Comparison of ENCODE assay signal across 20 cellular contexts in the genomic region with DNA sequence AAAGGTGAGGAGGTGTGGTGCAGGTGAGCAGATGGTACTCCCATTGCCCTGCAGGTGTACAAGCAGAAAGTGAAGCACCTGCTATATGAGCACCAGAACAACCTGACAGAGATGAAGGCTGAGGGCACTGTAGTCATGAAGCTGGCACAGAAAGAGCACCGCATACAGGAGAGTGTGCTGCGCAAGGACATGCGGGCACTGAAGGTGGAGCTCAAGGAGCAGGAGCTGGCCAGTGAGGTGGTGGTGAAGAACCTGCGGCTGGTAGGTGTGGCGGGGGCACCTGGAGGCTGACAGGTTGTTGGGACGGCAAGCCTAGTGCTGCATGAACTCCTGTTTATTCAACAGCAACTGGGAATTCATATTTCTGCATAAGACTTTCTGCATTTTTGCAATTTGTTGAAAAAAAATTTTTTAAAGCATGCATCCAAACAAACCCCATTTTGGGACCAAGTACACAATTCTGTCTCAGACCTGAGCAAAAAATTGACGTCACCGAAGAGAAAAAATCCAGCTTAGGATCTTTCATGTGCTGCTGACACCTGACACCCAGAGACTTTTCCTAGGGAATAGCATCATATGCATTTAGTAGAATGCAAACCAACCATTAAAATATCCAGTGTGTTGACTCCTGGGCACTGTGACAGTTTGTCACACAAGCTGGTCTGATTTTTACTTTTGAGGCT. TPM values are rescaled to one million over a fixed set of nuclear protein-coding genes. Genes with fewer than 3 reads are reported as not detected.
DNase-seq lines count a peak whose midpoint lies in the region; ATAC-seq and TF ChIP-seq lines count a peak whose summit lies in the region.
"Had no signal": no experiment of that assay in that cellular context is flagged by ENCODE, and none has a peak within 500 bp of the region (broad histone marks: within the 10 kb centered on the region; RNA-seq: fewer than 3 reads in every experiment).

No MANE protein-coding gene starts in this region.

- H3K4me3 ChIP-seq in choroid plexus epithelial cell (ENCODE audit: low read depth, low read length), result no peak overlapping the region
- H3K4me3 ChIP-seq in neuronal stem cell (ENCODE audit: low read length in 2 of 2), result peak overlapping the region in 1 of 2 donors; percentile 55
- H3K4me3 ChIP-seq in Peyer's patch, result no peak overlapping the region
- H3K4me3 ChIP-seq: left ventricle myocardium inferior, psoas muscle, thyroid gland had no signal

- no peak overlapping the region for H4K91ac ChIP-seq in neuronal stem cell (ENCODE audit: low read depth, low read length, poor library complexity)

- no CpG with 5 or more reads among the region's 8 CpGs for WGBS in neuronal stem cell (ENCODE audit: extremely low coverage in 2 of 2, insufficient read length in 2 of 2, insufficient replicate concordance in 1 of 2), 2 donors

- peaks cover 0 to 1% (median 0%) of the 10 kb centered on the region in 9 donors for H3K9me3 Mint-ChIP-seq in naive thymus-derived CD8-positive, alpha-beta T cell
- H3K9me3 Mint-ChIP-seq: CD8-positive, alpha-beta memory T cell had no signal

- H3K23ac ChIP-seq in neuronal stem cell (ENCODE audit: low read depth, low read length, poor library complexity), result peak overlapping the region; percentile 70

- no peak overlapping the region for H3K27ac ChIP-seq in neuronal stem cell (replicated peaks; ENCODE audit: low read length)
- H3K27ac ChIP-seq in Peyer's patch, result no peak overlapping the region
- H3K27ac ChIP-seq: 22Rv1, epithelial cell of prostate, left ventricle myocardium inferior, psoas muscle, thyroid gland had no signal

- H3K4ac ChIP-seq in neuronal stem cell (ENCODE audit: low read length), result no peak overlapping the region

- H3K36me3 ChIP-seq in neuronal stem cell (replicated peaks in 1 of 2; ENCODE audit: control insufficient read depth in 2 of 2, insufficient read depth in 2 of 2, low read length in 2 of 2) (peaks cover 0 to 11% of the 10 kb centered on the region in 2 donors), Peyer's patch (peaks cover 0 to 50% (median 0%) of the 10 kb centered on the region in 3 donors)

- no peak overlapping the region for H2BK5ac ChIP-seq in neuronal stem cell (ENCODE audit: low read length)

- H3K9ac ChIP-seq in neuronal stem cell (ENCODE audit: low read depth, low read length, poor library complexity), result no peak overlapping the region

- peaks cover 0 to 13% of the 10 kb centered on the region in 2 donors for H3K9me3 ChIP-seq in neuronal stem cell (replicated peaks in 1 of 2; ENCODE audit: control insufficient read depth in 2 of 2, insufficient read depth in 1 of 2, low read depth in 1 of 2, low read length in 2 of 2)
- no peaks in the 10 kb centered on the region for H3K9me3 ChIP-seq in Peyer's patch
- H3K9me3 ChIP-seq: left ventricle myocardium inferior, psoas muscle, thyroid gland had no signal

- POLR2A ChIA-PET in naive thymus-derived CD8-positive, alpha-beta T cell (lab: Charles Lee), result no interaction called here

- H3K36me3 Mint-ChIP-seq in naive thymus-derived CD8-positive, alpha-beta T cell, result peaks cover 7 to 40% (median 14%) of the 10 kb centered on the region in 3 donors

- H2AK5ac ChIP-seq in neuronal stem cell (ENCODE audit: low read depth, low read length), result no peak overlapping the region

- H3K27me3 ChIP-seq in neuronal stem cell (ENCODE audit: control insufficient read depth in 3 of 3, insufficient read depth in 3 of 3, low read depth in 1 of 3, low read length in 3 of 3) (peaks cover 0 to 6% (median 0%) of the 10 kb centered on the region in 3 experiments), Peyer's patch (no peaks in the 10 kb centered on the region)
- H3K27me3 ChIP-seq: thyroid gland had no signal

- no peak for ATAC-seq in GM19324 (IDR thresholded peaks at IDR 0.05; ENCODE audit: low FRiP score, unreplicated experiment)
- no peak for ATAC-seq in naive thymus-derived CD8-positive, alpha-beta T cell

- TF ChIP-seq CTCF in choroid plexus epithelial cell (conservative IDR thresholded peaks at IDR 0.05; ENCODE audit: low read depth, low read length) (no peak), Peyer's patch (IDR thresholded peaks at IDR 0.05) (no peak)

- DNase-seq in DMS 273 (lab: John Stamatoyannopoulos, UW; ENCODE audit: unreplicated experiment) (peak; percentile 49), DMS 273 treated with DMSO at 0.1 percent for 48 hours (lab: John Stamatoyannopoulos, UW) (no peak), RPMI7951 (ENCODE audit: low read depth) (peak; percentile 67), choroid plexus epithelial cell (ENCODE audit: low read depth) (peak; percentile 29), neuronal stem cell (ENCODE audit: low spot score) (no peak), Peyer's patch (no peak)
- DNase-seq in naive thymus-derived CD8-positive, alpha-beta T cell, result no peak
- DNase-seq: activated naive CD4-positive, alpha-beta T cell treated with anti-CD3 and anti-CD28 coated beads for 36 hours; CD8-positive, alpha-beta memory T cell; Kasumi-1; left ventricle myocardium inferior; NCI-H187; psoas muscle; stimulated activated CD4-positive, alpha-beta T cell treated with anti-CD3 and anti-CD28 coated beads, Interleukin-15, amount 100 ng/mL, for 24 hours; T1000; thyroid gland had no signal

- H2BK120ac ChIP-seq in neuronal stem cell (ENCODE audit: low read depth, low read length), result no peak overlapping the region

- H3K4me1 ChIP-seq in neuronal stem cell (ENCODE audit: control insufficient read depth in 2 of 2, insufficient read depth in 1 of 2, low read depth in 1 of 2, low read length in 2 of 2) (peaks cover 0 to 3% of the 10 kb centered on the region in 2 donors), Peyer's patch (no peaks in the 10 kb centered on the region)
- H3K4me1 ChIP-seq: left ventricle myocardium inferior, psoas muscle, thyroid gland had no signal

- peak overlapping the region; percentile 70 for H4K8ac ChIP-seq in neuronal stem cell (ENCODE audit: low read depth, low read length)

- H2BK15ac ChIP-seq in neuronal stem cell (ENCODE audit: low read length), result no peak overlapping the region

- H3K18ac ChIP-seq in neuronal stem cell (ENCODE audit: low read length), result no peak overlapping the region

- no peak overlapping the region for H3K4me2 ChIP-seq in neuronal stem cell (ENCODE audit: insufficient read depth, low read length, poor library complexity, severe bottlenecking)

- no peaks in the 10 kb centered on the region for H3K27me3 Mint-ChIP-seq in naive thymus-derived CD8-positive, alpha-beta T cell

- no peak for TF ChIP-seq POLR2A in Peyer's patch (IDR thresholded peaks at IDR 0.05)

- H2BK12ac ChIP-seq in neuronal stem cell (ENCODE audit: low read length), result no peak overlapping the region

- no peak overlapping the region for H3K4me3 Mint-ChIP-seq in naive thymus-derived CD8-positive, alpha-beta T cell
- H3K4me3 Mint-ChIP-seq: activated naive CD4-positive, alpha-beta T cell treated with anti-CD3 and anti-CD28 coated beads for 36 hours; CD8-positive, alpha-beta memory T cell had no signal

- H3K14ac ChIP-seq in neuronal stem cell (ENCODE audit: low read length), result peak overlapping the region; percentile 78

- H3K4me1 Mint-ChIP-seq in naive thymus-derived CD8-positive, alpha-beta T cell, result peaks cover 0 to 7% (median 3%) of the 10 kb centered on the region in 4 donors

- H3K27ac Mint-ChIP-seq in naive thymus-derived CD8-positive, alpha-beta T cell, result peak overlapping the region in 2 of 10 donors; percentile 33 to 51
- H3K27ac Mint-ChIP-seq: activated naive CD4-positive, alpha-beta T cell treated with anti-CD3 and anti-CD28 coated beads for 36 hours had no signal

- no peak overlapping the region for H2AFZ ChIP-seq in neuronal stem cell (ENCODE audit: low read length)

- no peaks in the 10 kb centered on the region for H3K79me1 ChIP-seq in neuronal stem cell (ENCODE audit: low read depth, low read length)

RNA-seq across cellular contexts. Expression of a gene that starts 13.5 kb away (rescaled TPM):
- 7.7 TPM in 2 replicates for total RNA-seq in RPMI7951 (2014; rRNA removed; shearing (Covaris generic))
- 35.6 TPM for polyA plus RNA-seq in neuronal stem cell (2013, experiment 1 of 2)
- polyA plus RNA-seq in neuronal stem cell (2013, experiment 2 of 2), result 34.0 TPM
- total RNA-seq in Peyer's patch, result 10 to 100 TPM in 1 of 4 donors, 1 to 10 TPM in 3; 1.9 to 12.3 (median 6.1) TPM
- under 1 TPM; 0.57 to 0.99 TPM for total RNA-seq in naive thymus-derived CD8-positive, alpha-beta T cell
- polyA plus RNA-seq in naive thymus-derived CD8-positive, alpha-beta T cell, result 1 to 10 TPM; 2.8 to 3.5 (median 3.3) TPM

RNA-seq across cellular contexts. Expression of a gene that starts 44.3 kb away (rescaled TPM):
- total RNA-seq in RPMI7951 (2014; rRNA removed; shearing (Covaris generic)), result not detected in 2 replicates
- not detected for polyA plus RNA-seq in neuronal stem cell (2013, experiment 1 of 2)
- polyA plus RNA-seq in neuronal stem cell (2013, experiment 2 of 2), result 0.01 TPM
- total RNA-seq in Peyer's patch, result not detected
- not detected for total RNA-seq in naive thymus-derived CD8-positive, alpha-beta T cell
- polyA plus RNA-seq in naive thymus-derived CD8-positive, alpha-beta T cell, result not detected
- total RNA-seq: activated naive CD4-positive, alpha-beta T cell treated with anti-CD3 and anti-CD28 coated beads for 36 hours; CD8-positive, alpha-beta memory T cell; left ventricle myocardium inferior; myocyte; psoas muscle; thyroid gland had no signal
- polyA plus RNA-seq: CD8-positive, alpha-beta memory T cell; psoas muscle had no signal

Comparison
In these comparisons a context has a peak if more than half of its experiments do, and no peak if none do; other contexts are left out.
1. DNase-seq: peak in DMS 273 (single experiment), RPMI7951 (single experiment) and choroid plexus epithelial cell (single experiment); none in DMS 273 treated with DMSO at 0.1 percent for 48 hours (single experiment), neuronal stem cell (single experiment), Peyer's patch (0 of 3) and naive thymus-derived CD8-positive, alpha-beta T cell (0 of 10).